In the genomic region with DNA sequence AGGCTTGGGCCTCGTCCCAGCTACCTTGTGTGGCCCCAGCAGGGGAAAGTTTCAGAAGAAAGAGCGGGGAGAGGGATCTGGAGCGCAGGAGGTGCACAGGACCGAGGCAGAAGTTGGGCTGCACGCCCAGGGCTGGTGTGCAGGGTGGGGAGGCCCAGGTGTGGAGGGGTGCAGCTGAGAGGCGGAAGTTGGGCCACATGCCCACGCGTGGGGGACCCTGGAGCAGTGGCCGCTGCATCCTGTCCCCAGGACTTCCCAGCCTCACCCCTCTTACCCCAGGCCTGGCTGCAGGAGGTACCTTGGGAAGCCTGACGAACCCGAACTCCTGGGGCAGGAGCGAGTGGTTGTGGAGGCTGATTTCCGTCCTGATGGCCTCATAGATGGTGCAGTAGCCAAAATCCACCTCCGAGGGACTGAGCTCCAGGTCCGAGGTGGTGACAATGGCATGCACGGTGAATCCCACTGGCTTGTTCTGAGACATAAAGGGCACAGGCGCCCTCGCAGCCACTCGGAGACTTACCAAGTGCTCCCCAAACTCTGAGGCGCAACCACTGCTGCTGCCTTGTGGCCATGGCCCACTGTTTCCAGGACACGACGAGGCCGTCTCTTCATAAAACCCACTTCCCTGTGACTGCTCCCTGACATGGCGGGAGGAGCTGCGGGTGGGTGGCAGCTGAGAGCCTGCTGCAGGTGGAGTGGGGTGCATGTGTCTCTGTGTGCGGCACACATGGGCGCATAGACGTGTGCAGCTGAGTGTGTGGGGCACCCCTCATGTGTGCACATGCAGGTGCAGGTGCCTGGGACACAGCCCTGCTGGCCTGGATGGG, we compare ENCODE assay signal across 19 cellular contexts. TPM values are rescaled to one million over a fixed set of nuclear protein-coding genes. Genes with fewer than 3 reads are reported as not detected.
DNase-seq lines count a peak whose midpoint lies in the region; ATAC-seq and TF ChIP-seq lines count a peak whose summit lies in the region.
"Had no signal": no experiment of that assay in that cellular context is flagged by ENCODE, and none has a peak within 500 bp of the region (broad histone marks: within the 10 kb centered on the region; RNA-seq: fewer than 3 reads in every experiment).

No MANE protein-coding gene starts in this region.

- H3K27me3 ChIP-seq in hepatocyte (no peaks in the 10 kb centered on the region), neural progenitor cell (peaks cover 3% of the 10 kb centered on the region)

- DNase-seq in Right ventricle myocardium superior (peak; percentile 33), left cardiac atrium (no peak), hepatocyte (ENCODE audit: low spot score) (peak; percentile 2), neural progenitor cell (ENCODE audit: low spot score) (peak; percentile 1), GM19238 (ENCODE audit: insufficient read length, low spot score) (no peak), progenitor cell of endocrine pancreas (ENCODE audit: low spot score, unreplicated experiment) (no peak)
- DNase-seq: 8988T; AML-193; C1 segment of cervical spinal cord; Calu3; CD4-positive, alpha-beta T cell; DMS 273 treated with DMSO at 0.1 percent for 48 hours; DMS79; GOT3 had no signal

- H3K4me3 Mint-ChIP-seq in neural progenitor cell (no peak overlapping the region), progenitor cell of endocrine pancreas (ENCODE audit: low read depth) (no peak overlapping the region)
- H3K4me3 Mint-ChIP-seq: CD4-positive, alpha-beta T cell had no signal

- no peak overlapping the region for H3K9ac ChIP-seq in neural progenitor cell

- H3K9me3 Mint-ChIP-seq in neural progenitor cell (no peaks in the 10 kb centered on the region), progenitor cell of endocrine pancreas (ENCODE audit: low read depth) (peaks cover 3% of the 10 kb centered on the region)
- H3K9me3 Mint-ChIP-seq: CD4-positive, alpha-beta T cell had no signal

- no peak overlapping the region for H3K4me2 ChIP-seq in hepatocyte
- no peak overlapping the region for H3K4me2 ChIP-seq in neural progenitor cell

- H3K4me1 ChIP-seq in hepatocyte (ENCODE audit: insufficient read depth) = no peaks in the 10 kb centered on the region
- H3K4me1 ChIP-seq in neural progenitor cell = no peaks in the 10 kb centered on the region
- H3K4me1 ChIP-seq: HAP-1 had no signal

- H4K20me1 ChIP-seq in hepatocyte (ENCODE audit: insufficient read depth, poor library complexity, severe bottlenecking) (no peaks in the 10 kb centered on the region), neural progenitor cell (ENCODE audit: low read depth) (no peaks in the 10 kb centered on the region)

- ATAC-seq in Right ventricle myocardium superior (ENCODE audit: poor library complexity) (no peak), left cardiac atrium (no peak), HG02798 (IDR thresholded peaks at IDR 0.05; ENCODE audit: poor library complexity, unreplicated experiment) (no peak)
- ATAC-seq: GM12878 had no signal

- H3K9me3 ChIP-seq in hepatocyte (ENCODE audit: low read depth) (no peaks in the 10 kb centered on the region), neural progenitor cell (ENCODE audit: low read depth) (no peaks in the 10 kb centered on the region)
- H3K9me3 ChIP-seq: HAP-1 had no signal

- 94% methylated on average over 28 of the region's 28 CpGs for WGBS in hepatocyte (ENCODE audit: low lambda C conversion rate, missing lambda C conversion rate)

- H3K27ac ChIP-seq in hepatocyte = no peak overlapping the region
- no peak overlapping the region for H3K27ac ChIP-seq in neural progenitor cell
- H3K27ac ChIP-seq: HL-60 had no signal

- H3K4me1 Mint-ChIP-seq in neural progenitor cell (peaks cover 12% of the 10 kb centered on the region), progenitor cell of endocrine pancreas (ENCODE audit: low read depth) (peaks cover 2% of the 10 kb centered on the region)

- H3K27me3 Mint-ChIP-seq in neural progenitor cell (ENCODE audit: insufficient read depth, low read depth) (peaks cover 4% of the 10 kb centered on the region), progenitor cell of endocrine pancreas (peaks cover 9% of the 10 kb centered on the region)

- H3K36me3 ChIP-seq in hepatocyte (replicated peaks; ENCODE audit: insufficient read depth, low read depth) (no peaks in the 10 kb centered on the region), neural progenitor cell (no peaks in the 10 kb centered on the region)
- H3K36me3 ChIP-seq: HAP-1 had no signal

- H3K79me2 ChIP-seq in hepatocyte (no peaks in the 10 kb centered on the region), neural progenitor cell (ENCODE audit: low read depth) (no peaks in the 10 kb centered on the region)

- intact Hi-C loops in Right ventricle myocardium superior (cut with DNase I) = loop anchor here (5.0 kb wide), 1 partner anchor 103 kb away; no protein-coding TSS in a partner anchor
- intact Hi-C loops in left cardiac atrium (cut with DNase I) = no loop called here

- H3K27ac Mint-ChIP-seq in neural progenitor cell = no peak overlapping the region
- no peak overlapping the region for H3K27ac Mint-ChIP-seq in progenitor cell of endocrine pancreas
- H3K27ac Mint-ChIP-seq: CD4-positive, alpha-beta T cell had no signal

- peaks cover 4% of the 10 kb centered on the region for H3F3A ChIP-seq in neural progenitor cell (ENCODE audit: low read depth)

- H3K36me3 Mint-ChIP-seq in neural progenitor cell = no peaks in the 10 kb centered on the region
- no peaks in the 10 kb centered on the region for H3K36me3 Mint-ChIP-seq in progenitor cell of endocrine pancreas (ENCODE audit: insufficient read depth)

- H3K9me2 ChIP-seq in hepatocyte (replicated peaks; ENCODE audit: insufficient read depth) = no peaks in the 10 kb centered on the region

- TF ChIP-seq CTCF in hepatocyte (IDR thresholded peaks at IDR 0.05; ENCODE audit: poor library complexity) (no peak), neural progenitor cell (IDR thresholded peaks at IDR 0.05) (no peak), progenitor cell of endocrine pancreas (IDR thresholded peaks at IDR 0.05; ENCODE audit: unreplicated experiment) (no peak)

- H2AFZ ChIP-seq in hepatocyte (no peak overlapping the region), neural progenitor cell (replicated peaks) (no peak overlapping the region)

- no peak overlapping the region for H3K4me3 ChIP-seq in hepatocyte
- H3K4me3 ChIP-seq in neural progenitor cell = no peak overlapping the region
- H3K4me3 ChIP-seq: GM12878, HAP-1 had no signal

RNA-seq across cellular contexts. Expression of gene TMEM52, which starts 20.4 kb away (rescaled TPM):
- 2.1 TPM for total RNA-seq in Right ventricle myocardium superior
- total RNA-seq in left cardiac atrium = under 1 TPM; 0.68 to 0.82 TPM
- 3.6 and 5.8 TPM in 2 replicates for total RNA-seq in hepatocyte
- polyA plus RNA-seq in hepatocyte = 5.3 and 5.8 TPM in 2 replicates
- total RNA-seq in neural progenitor cell (ENCODE audit: low replicate concordance) = 2.9 and 7.4 TPM in 2 replicates
- 1.8 and 1.9 TPM in 2 replicates for total RNA-seq in progenitor cell of endocrine pancreas

RNA-seq across cellular contexts. Expression of gene CALML6, which starts 24.4 kb away (rescaled TPM):
- total RNA-seq in Right ventricle myocardium superior (not detected), left cardiac atrium (under 1 TPM in 1 of 2 donors, not detected in 1; 0.21 TPM), hepatocyte (0.53 TPM in 1 of 2 replicates, not detected in the other), neural progenitor cell (ENCODE audit: low replicate concordance) (0.53 TPM in 1 of 2 replicates, not detected in the other), progenitor cell of endocrine pancreas (1.1 and 1.5 TPM in 2 replicates)
- 0.33 and 1.3 TPM in 2 replicates for polyA plus RNA-seq in hepatocyte
- total RNA-seq: G401 had no signal

RNA-seq across cellular contexts. Expression of gene GNB1, which starts 48.6 kb away (rescaled TPM):
- total RNA-seq in Right ventricle myocardium superior = 154 TPM
- total RNA-seq in left cardiac atrium = 100 to 1,000 TPM; 188 to 206 TPM
- total RNA-seq in hepatocyte = 134 and 155 TPM in 2 replicates
- 154 and 175 TPM in 2 replicates for polyA plus RNA-seq in hepatocyte
- total RNA-seq in neural progenitor cell (ENCODE audit: low replicate concordance) = 175 and 197 TPM in 2 replicates
- 327 TPM in 2 replicates for total RNA-seq in progenitor cell of endocrine pancreas

Comparison
In these comparisons a context has a peak if more than half of its experiments do, and no peak if none do; other contexts are left out.
1. DNase-seq: peak in Right ventricle myocardium superior (single experiment), hepatocyte (single experiment) and neural progenitor cell (single experiment); none in left cardiac atrium (single experiment), GM19238 (single experiment) and progenitor cell of endocrine pancreas (single experiment).